Comparison of ENCODE assay signal across 8 cellular contexts in genomic region chr13:109243311-109243951, GRCh38.
DNase-seq lines count a peak whose midpoint lies in the region; ATAC-seq and TF ChIP-seq lines count a peak whose summit lies in the region.
"Had no signal": no experiment of that assay in that cellular context is flagged by ENCODE, and none has a peak within 500 bp of the region (broad histone marks: within the 10 kb centered on the region; RNA-seq: fewer than 3 reads in every experiment).

No MANE protein-coding gene starts in this region.

- in situ Hi-C loops in brain microvascular endothelial cell (cut with HindIII; ENCODE audit: low pct_ligation_motif_present, low sequenced_read_pairs), result no loop called here

- DNase-seq in LHCN-M2 (ENCODE audit: low read depth), result peak; percentile 95
- DNase-seq in brain microvascular endothelial cell, result peak; percentile 88
- DNase-seq in islet precursor cell, result peak; percentile 88
- DNase-seq in upper lobe of right lung, result no peak
- DNase-seq: activated CD8-positive, alpha-beta memory T cell treated with anti-CD3 and anti-CD28 coated beads for 24 hours had no signal

- no peaks in the 10 kb centered on the region for H3K27me3 ChIP-seq in brain microvascular endothelial cell (replicated peaks)
- H3K27me3 ChIP-seq in upper lobe of right lung, result no peaks in the 10 kb centered on the region

- H3K36me3 ChIP-seq in brain microvascular endothelial cell (replicated peaks), result no peaks in the 10 kb centered on the region
- H3K36me3 ChIP-seq in upper lobe of right lung, result no peaks in the 10 kb centered on the region

- ATAC-seq in upper lobe of right lung (peak; percentile 61), HG03280 (IDR thresholded peaks at IDR 0.05; ENCODE audit: unreplicated experiment) (no peak), GM19455 (IDR thresholded peaks at IDR 0.05; ENCODE audit: unreplicated experiment) (no peak), GM19467 (IDR thresholded peaks at IDR 0.05; ENCODE audit: unreplicated experiment) (no peak)

- intact Hi-C loops in upper lobe of right lung (cut with DNase I), result no loop called here

- no peaks in the 10 kb centered on the region for H3K9me3 ChIP-seq in upper lobe of right lung

- no peak for TF ChIP-seq CTCF in brain microvascular endothelial cell (IDR thresholded peaks at IDR 0.05; ENCODE audit: low read depth, low read length, missing control alignments)
- TF ChIP-seq CTCF in upper lobe of right lung (IDR thresholded peaks at IDR 0.05), result no peak

- H3K4me3 ChIP-seq in brain microvascular endothelial cell (ENCODE audit: low read depth, low read length) (peak overlapping the region; percentile 12), upper lobe of right lung (no peak overlapping the region)

- H3K27ac ChIP-seq in brain microvascular endothelial cell, result peak overlapping the region; percentile 87
- H3K27ac ChIP-seq in upper lobe of right lung, result peak overlapping the region; percentile 52

- H3K4me1 ChIP-seq in upper lobe of right lung, result no peaks in the 10 kb centered on the region
